ENCODE assay signal across 27 cellular contexts in genomic region chr11:60609632-60610031, GRCh38.
"Had no signal": no experiment of that assay in that cellular context is flagged by ENCODE, and none has a peak within 500 bp of the region (broad histone marks: within the 10 kb centered on the region; RNA-seq: fewer than 3 reads in every experiment).

No MANE protein-coding gene starts in this region.

- H3K9me3 Mint-ChIP-seq: immature natural killer cell; naive thymus-derived CD8-positive, alpha-beta T cell; neural progenitor cell; stimulated activated naive B cell treated with anti-CD40 and anti-IgM and Interleukin-4, amounts not matched to agents 10 μg/mL and 1 μg/mL and 100 μg/mL, for 72 hours; stimulated activated naive CD8-positive, alpha-beta T cell treated with anti-CD3 and anti-CD28 coated beads, Interleukin-15, Interleukin-2, amounts not matched to agents 100 ng/mL and 50 ng/mL, for 24 hours; type B pancreatic cell had no signal

- H3K9me3 ChIP-seq: left lung, lower lobe of right lung, neutrophil, right atrium auricular region, right lobe of liver, tibial nerve, uterus had no signal

- DNase-seq: hypothalamus; immature natural killer cell; kidney; left colon; left lung; lower lobe of right lung; mammary epithelial cell; mesenchymal stem cell; naive thymus-derived CD8-positive, alpha-beta T cell; occipital lobe; right lobe of liver; stimulated activated CD4-positive, alpha-beta T cell treated with anti-CD3 and anti-CD28 coated beads, Interleukin-1b, Interleukin-23, amount 100 ng/mL, for 48 hours; stimulated activated CD4-positive, alpha-beta T cell treated with anti-CD3 and anti-CD28 coated beads, Interleukin-4, amount 100 ng/mL, for 1 hour; stimulated activated naive B cell treated with anti-CD40 and anti-IgM and Interleukin-4, amounts not matched to agents 10 μg/mL and 1 μg/mL and 100 μg/mL, for 72 hours; substantia nigra; uterus had no signal

- H3K36me3 ChIP-seq: left lung, lower lobe of right lung, neural progenitor cell, neutrophil, right atrium auricular region, right lobe of liver, tibial nerve, uterus had no signal

- H3K4me1 Mint-ChIP-seq: immature natural killer cell, nephron, neural progenitor cell had no signal

- H3K27me3 Mint-ChIP-seq: progenitor cell of endocrine pancreas had no signal

- H3K4me3 ChIP-seq: left lung, lower lobe of right lung, neural progenitor cell, right atrium auricular region, right lobe of liver, smooth muscle cell, tibial nerve, uterus had no signal

- H3K27me3 ChIP-seq: left lung, neural progenitor cell, neutrophil, right atrium auricular region, right lobe of liver, tibial nerve, uterus had no signal

- ATAC-seq: left colon; left lung; lower lobe of right lung; naive thymus-derived CD8-positive, alpha-beta T cell; right lobe of liver; stimulated activated naive B cell treated with anti-CD40 and anti-IgM and Interleukin-4, amounts not matched to agents 10 μg/mL and 1 μg/mL and 100 μg/mL, for 72 hours had no signal

- FAIRE-seq: islet of Langerhans, kidney had no signal

- H3K9ac ChIP-seq: neural progenitor cell, parathyroid adenoma had no signal

- H3K79me2 ChIP-seq: parathyroid adenoma had no signal

- H3K27ac Mint-ChIP-seq: immature natural killer cell; naive thymus-derived CD8-positive, alpha-beta T cell; nephron; neural progenitor cell; progenitor cell of endocrine pancreas; stimulated activated naive B cell treated with anti-CD40 and anti-IgM and Interleukin-4, amounts not matched to agents 10 μg/mL and 1 μg/mL and 100 μg/mL, for 72 hours; stimulated activated naive CD8-positive, alpha-beta T cell treated with anti-CD3 and anti-CD28 coated beads, Interleukin-15, Interleukin-2, amounts not matched to agents 100 ng/mL and 50 ng/mL, for 24 hours; type B pancreatic cell had no signal

- H3K36me3 Mint-ChIP-seq: immature natural killer cell; naive thymus-derived CD8-positive, alpha-beta T cell; neural progenitor cell; stimulated activated naive B cell treated with anti-CD40 and anti-IgM and Interleukin-4, amounts not matched to agents 10 μg/mL and 1 μg/mL and 100 μg/mL, for 72 hours; type B pancreatic cell had no signal

- H2AFZ ChIP-seq: neural progenitor cell, parathyroid adenoma had no signal

- H3K4me3 Mint-ChIP-seq: immature natural killer cell; naive thymus-derived CD8-positive, alpha-beta T cell; nephron; neural progenitor cell; stimulated activated naive B cell treated with anti-CD40 and anti-IgM and Interleukin-4, amounts not matched to agents 10 μg/mL and 1 μg/mL and 100 μg/mL, for 72 hours; stimulated activated naive CD8-positive, alpha-beta T cell treated with anti-CD3 and anti-CD28 coated beads, Interleukin-15, Interleukin-2, amounts not matched to agents 100 ng/mL and 50 ng/mL, for 24 hours; type B pancreatic cell had no signal

- H3K4me2 ChIP-seq: neural progenitor cell, smooth muscle cell had no signal

- H3K27ac ChIP-seq: left lung, lower lobe of right lung, neural progenitor cell, neutrophil, parathyroid adenoma, right atrium auricular region, right lobe of liver, tibial nerve, uterus had no signal

- H3K4me1 ChIP-seq: left lung, lower lobe of right lung, neural progenitor cell, parathyroid adenoma, right atrium auricular region, right lobe of liver, tibial nerve, uterus had no signal
